Comparison of ENCODE assay signal across 16 cellular contexts in genomic region chr1:37666241-37666867, GRCh38. TPM values are rescaled to one million over a fixed set of nuclear protein-coding genes. Genes with fewer than 3 reads are reported as not detected.
DNase-seq lines count a peak whose midpoint lies in the region; ATAC-seq and TF ChIP-seq lines count a peak whose summit lies in the region.
"Had no signal": no experiment of that assay in that cellular context is flagged by ENCODE, and none has a peak within 500 bp of the region (broad histone marks: within the 10 kb centered on the region; RNA-seq: fewer than 3 reads in every experiment).

No MANE protein-coding gene starts in this region.

- no peak overlapping the region for H3K27ac Mint-ChIP-seq in chondrocyte (ENCODE audit: unreplicated experiment)
- H3K27ac Mint-ChIP-seq: CD4-positive, alpha-beta memory T cell; GM23338 had no signal

- H3K27me3 Mint-ChIP-seq in chondrocyte (ENCODE audit: low read depth) = peaks cover 9% of the 10 kb centered on the region

- ATAC-seq in activated CD4-positive, CD25-positive, alpha-beta regulatory T cell treated with anti-CD3 and anti-CD28 coated beads, Interleukin-2, amount 50 U/mL, for 24 hours = no peak
- no peak for ATAC-seq in GM19035 (IDR thresholded peaks at IDR 0.05; ENCODE audit: unreplicated experiment)
- ATAC-seq: GM12878, HCT116 had no signal

- in situ Hi-C loops in G401 (cut with HindIII; ENCODE audit: low sequenced_read_pairs) = no loop called here

- no peaks in the 10 kb centered on the region for H3K9me3 Mint-ChIP-seq in chondrocyte (ENCODE audit: low read depth)
- H3K9me3 Mint-ChIP-seq: CD4-positive, alpha-beta memory T cell; GM23338 had no signal

- H3K36me3 ChIP-seq in H7 (replicated peaks; ENCODE audit: control insufficient read depth, insufficient read depth, low read length) = no peaks in the 10 kb centered on the region

- H3K4me3 ChIP-seq in LNCaP clone FGC (ENCODE audit: low read depth, low read length) (no peak overlapping the region), H7 (ENCODE audit: insufficient read depth, low read depth, low read length) (no peak overlapping the region)
- H3K4me3 ChIP-seq: GM12878, GM23338 had no signal

- TF ChIP-seq CTCF in LNCaP clone FGC (IDR thresholded peaks at IDR 0.05; ENCODE audit: control insufficient read depth, extremely low read depth, insufficient read depth) (no peak), chondrocyte (IDR thresholded peaks at IDR 0.05) (no peak)

- no peak overlapping the region for H3K4me3 Mint-ChIP-seq in chondrocyte (ENCODE audit: unreplicated experiment)
- H3K4me3 Mint-ChIP-seq: CD4-positive, alpha-beta memory T cell; GM23338 had no signal

- peaks cover 5% of the 10 kb centered on the region for H3K4me1 Mint-ChIP-seq in chondrocyte (ENCODE audit: low read depth)

- peaks cover 16% of the 10 kb centered on the region for H3K27me3 ChIP-seq in H7 (ENCODE audit: control insufficient read depth, insufficient read depth, low read length)

- DNase-seq in G401 (ENCODE audit: low spot score) (peak; percentile 58), LNCaP clone FGC (ENCODE audit: low read depth) (peak; percentile 14), chondrocyte (ENCODE audit: low spot score) (peak; percentile 14), DMS79 (lab: John Stamatoyannopoulos, UW) (no peak), H7 (no peak)
- DNase-seq: ACHN; AML-193; CD4-positive, alpha-beta memory T cell; DMS153; DMS79 treated with DMSO at 0.1 percent for 48 hours had no signal

- no peaks in the 10 kb centered on the region for H3K36me3 Mint-ChIP-seq in chondrocyte (ENCODE audit: low read depth)
- H3K36me3 Mint-ChIP-seq: CD4-positive, alpha-beta memory T cell had no signal

RNA-seq across cellular contexts. Expression of gene CDCA8, which starts 26.0 kb away (rescaled TPM):
- total RNA-seq in G401 (2014; rRNA removed; shearing (Covaris generic)) = 18.9 and 20.3 TPM in 2 replicates
- 5.7 to 7.0 TPM (median 6.0 TPM) in 3 replicates for total RNA-seq in chondrocyte
- 46.9 and 55.4 TPM in 2 replicates for total RNA-seq in H7 (2014; rRNA removed; shearing (Covaris generic))

RNA-seq across cellular contexts. Expression of gene RSPO1, which starts 31.7 kb away (rescaled TPM):
- total RNA-seq in G401 (2014; rRNA removed; shearing (Covaris generic)) = 0.07 TPM in 1 of 2 replicates, not detected in the other
- not detected in 3 replicates for total RNA-seq in chondrocyte
- 0.14 TPM in 1 of 2 replicates, not detected in the other for total RNA-seq in H7 (2014; rRNA removed; shearing (Covaris generic))
- total RNA-seq: CD4-positive, alpha-beta memory T cell; GM12878; GM23338; HT-29 had no signal

Comparison
In these comparisons a context has a peak if more than half of its experiments do, and no peak if none do; other contexts are left out.
1. DNase-seq: peak in G401 (single experiment), LNCaP clone FGC (single experiment) and chondrocyte (single experiment); none in DMS79 (single experiment) and H7 (single experiment).